In the genomic region with DNA sequence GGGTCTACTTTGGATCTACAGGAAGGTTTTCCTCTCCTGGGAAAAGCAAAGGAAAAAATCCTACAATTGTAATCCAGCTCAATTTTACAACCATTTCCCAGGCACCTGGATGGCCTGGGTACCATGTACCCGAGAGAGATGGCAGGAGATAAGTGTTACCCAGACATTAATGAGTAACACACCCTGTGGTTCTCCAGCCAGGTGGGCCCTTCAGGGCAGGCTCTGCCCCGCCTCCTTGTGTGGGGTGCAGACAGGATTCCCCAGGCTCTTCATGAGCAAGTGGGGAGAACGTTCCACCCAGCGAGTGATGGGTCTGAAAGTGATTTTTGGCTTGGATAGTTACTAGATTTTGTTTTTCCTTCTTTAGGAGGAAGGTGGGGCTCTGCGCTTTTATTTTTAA, we compare ENCODE assay signal across 23 cellular contexts.
"Had no signal": no experiment of that assay in that cellular context is flagged by ENCODE, and none has a peak within 500 bp of the region (broad histone marks: within the 10 kb centered on the region; RNA-seq: fewer than 3 reads in every experiment).

No MANE protein-coding gene starts in this region.

- H3K4me3 ChIP-seq: gastrocnemius medialis, neural progenitor cell, prostate gland, right atrium auricular region, sigmoid colon, suprapubic skin, transverse colon, vagina had no signal

- DNase-seq: cortex of kidney; effector memory CD8-positive, alpha-beta T cell; erythroblast; gastrocnemius medialis; head of caudate nucleus; left colon; mesendoderm; midbrain; naive thymus-derived CD4-positive, alpha-beta T cell; sigmoid colon; stimulated activated CD4-positive, alpha-beta T cell treated with anti-CD3 and anti-CD28 coated beads, Interleukin-1b, Interleukin-23, amount 100 ng/mL, for 48 hours; stimulated activated CD4-positive, alpha-beta T cell treated with anti-CD3 and anti-CD28 coated beads, Interleukin-4, amount 100 ng/mL, for 1 hour; stimulated activated CD8-positive, alpha-beta memory T cell treated with anti-CD3 and anti-CD28 coated beads, Interleukin-4, amount 100 ng/mL, for 48 hours; stimulated activated naive CD4-positive, alpha-beta T cell; stimulated activated naive CD8-positive, alpha-beta T cell treated with anti-CD3 and anti-CD28 coated beads, Interleukin-15, amount 100 ng/mL, for 72 hours; transverse colon had no signal

- H3K27ac ChIP-seq: gastrocnemius medialis, neural progenitor cell, prostate gland, right atrium auricular region, sigmoid colon, suprapubic skin, transverse colon, vagina had no signal

- H3K4me1 Mint-ChIP-seq: central memory CD8-positive, alpha-beta T cell; naive thymus-derived CD4-positive, alpha-beta T cell; nephron; stimulated activated naive CD8-positive, alpha-beta T cell treated with anti-CD3 and anti-CD28 coated beads, Interleukin-15, amount 100 ng/mL, for 72 hours had no signal

- H3K4me3 Mint-ChIP-seq: central memory CD8-positive, alpha-beta T cell; effector memory CD8-positive, alpha-beta T cell; naive thymus-derived CD4-positive, alpha-beta T cell; nephron; neural progenitor cell; stimulated activated naive CD8-positive, alpha-beta T cell treated with anti-CD3 and anti-CD28 coated beads, Interleukin-15, amount 100 ng/mL, for 72 hours had no signal

- H3K36me3 Mint-ChIP-seq: naive thymus-derived CD4-positive, alpha-beta T cell; neural progenitor cell had no signal

- H3K27me3 ChIP-seq: gastrocnemius medialis, neural progenitor cell, right atrium auricular region, sigmoid colon, transverse colon, vagina had no signal

- H3K36me3 ChIP-seq: gastrocnemius medialis, neural progenitor cell, prostate gland, right atrium auricular region, sigmoid colon, suprapubic skin, transverse colon, vagina had no signal

- ATAC-seq: effector memory CD8-positive, alpha-beta T cell; gastrocnemius medialis; left colon; naive thymus-derived CD4-positive, alpha-beta T cell; stimulated activated naive CD8-positive, alpha-beta T cell treated with anti-CD3 and anti-CD28 coated beads, Interleukin-15, amount 100 ng/mL, for 72 hours had no signal

- H3K27me3 Mint-ChIP-seq: stimulated activated naive CD8-positive, alpha-beta T cell treated with anti-CD3 and anti-CD28 coated beads, Interleukin-15, amount 100 ng/mL, for 72 hours had no signal

- H2AFZ ChIP-seq: neural progenitor cell had no signal

- H3K4me1 ChIP-seq: gastrocnemius medialis, neural progenitor cell, prostate gland, right atrium auricular region, sigmoid colon, transverse colon, vagina had no signal

- H3K9me3 ChIP-seq: gastrocnemius medialis, prostate gland, right atrium auricular region, sigmoid colon, suprapubic skin, transverse colon, vagina had no signal

- H3K27ac Mint-ChIP-seq: effector memory CD8-positive, alpha-beta T cell; naive thymus-derived CD4-positive, alpha-beta T cell; nephron; neural progenitor cell had no signal

- H3K4me2 ChIP-seq: neural progenitor cell had no signal
